In genomic region chr4:101921370-101921769, GRCh38 we compare ENCODE assay signal across 24 cellular contexts.
"Had no signal": no experiment of that assay in that cellular context is flagged by ENCODE, and none has a peak within 500 bp of the region (broad histone marks: within the 10 kb centered on the region; RNA-seq: fewer than 3 reads in every experiment).

No MANE protein-coding gene starts in this region.

- H3K4me3 Mint-ChIP-seq: dendritic cell treated with granulocyte-macrophage colony-stimulating factor and Interleukin-4, amounts not matched to agents 40 ng/mL and 50 ng/mL, for 4 days; effector memory CD8-positive, alpha-beta T cell; mesothelial cell of epicardium; natural killer cell treated with Interleukin-12 subunit alpha and Interleukin-12 subunit beta and Interleukin-15 and Interleukin-18, amount 100 ng/mL, for 72 hours; neural progenitor cell had no signal

- H3K4me3 ChIP-seq: esophagus squamous epithelium, gastroesophageal sphincter, neural progenitor cell, psoas muscle, right lobe of liver, spleen had no signal

- H3K27me3 ChIP-seq: esophagus squamous epithelium, gastroesophageal sphincter, neural progenitor cell, right lobe of liver, spleen had no signal

- H3K27me3 Mint-ChIP-seq: dendritic cell treated with granulocyte-macrophage colony-stimulating factor and Interleukin-4, amounts not matched to agents 40 ng/mL and 50 ng/mL, for 4 days; effector memory CD8-positive, alpha-beta T cell; natural killer cell treated with Interleukin-12 subunit alpha and Interleukin-12 subunit beta and Interleukin-15 and Interleukin-18, amount 100 ng/mL, for 72 hours had no signal

- H3K36me3 Mint-ChIP-seq: mesothelial cell of epicardium; natural killer cell treated with Interleukin-12 subunit alpha and Interleukin-12 subunit beta and Interleukin-15 and Interleukin-18, amount 100 ng/mL, for 72 hours; neural progenitor cell had no signal

- FAIRE-seq: colon had no signal

- H3K9me3 Mint-ChIP-seq: effector memory CD8-positive, alpha-beta T cell; mesothelial cell of epicardium; natural killer cell treated with Interleukin-12 subunit alpha and Interleukin-12 subunit beta and Interleukin-15 and Interleukin-18, amount 100 ng/mL, for 72 hours; neural progenitor cell had no signal

- H3K27ac ChIP-seq: epithelial cell of prostate, esophagus squamous epithelium, gastroesophageal sphincter, neural progenitor cell, parathyroid adenoma, psoas muscle, right lobe of liver, spleen had no signal

- H3K27ac Mint-ChIP-seq: dendritic cell treated with granulocyte-macrophage colony-stimulating factor and Interleukin-4, amounts not matched to agents 40 ng/mL and 50 ng/mL, for 4 days; effector memory CD8-positive, alpha-beta T cell; mesothelial cell of epicardium; natural killer cell treated with Interleukin-12 subunit alpha and Interleukin-12 subunit beta and Interleukin-15 and Interleukin-18, amount 100 ng/mL, for 72 hours; neural progenitor cell had no signal

- H3K4me1 ChIP-seq: esophagus squamous epithelium, gastroesophageal sphincter, neural progenitor cell, parathyroid adenoma, psoas muscle, right lobe of liver, spleen had no signal

- H3K36me3 ChIP-seq: esophagus squamous epithelium, gastroesophageal sphincter, neural progenitor cell, right lobe of liver had no signal

- H3K9me3 ChIP-seq: esophagus squamous epithelium, gastroesophageal sphincter, psoas muscle, right lobe of liver, spleen had no signal

- ATAC-seq: effector memory CD8-positive, alpha-beta T cell; gastroesophageal sphincter; left lobe of liver; natural killer cell treated with Interleukin-12 subunit alpha and Interleukin-12 subunit beta and Interleukin-15 and Interleukin-18, amount 100 ng/mL, for 72 hours; psoas muscle; right lobe of liver had no signal

- DNase-seq: effector memory CD8-positive, alpha-beta T cell; esophagus squamous epithelium; foreskin fibroblast; islet precursor cell; mammary epithelial cell; nucleus accumbens; psoas muscle; retina; right lobe of liver; spleen; stimulated activated CD4-positive, alpha-beta T cell treated with anti-CD3 and anti-CD28 coated beads, Interleukin-15, amount 100 ng/mL, for 24 hours; stimulated activated CD4-positive, alpha-beta T cell treated with anti-CD3 and anti-CD28 coated beads, Interleukin-1b, Interleukin-23, amount 100 ng/mL, for 48 hours; stimulated activated CD4-positive, alpha-beta T cell treated with anti-CD3 and anti-CD28 coated beads, Interleukin-4, amount 100 ng/mL, for 4 hours; stimulated activated naive CD4-positive, alpha-beta T cell; trophoblast cell had no signal
